Comparison of ENCODE assay signal across 16 cellular contexts in genomic region chrY:14182776-14183175, GRCh38.
"Had no signal": no experiment of that assay in that cellular context is flagged by ENCODE, and none has a peak within 500 bp of the region (broad histone marks: within the 10 kb centered on the region; RNA-seq: fewer than 3 reads in every experiment).

No MANE protein-coding gene starts in this region.

- H3K4me3 ChIP-seq: suprapubic skin had no signal

- DNase-seq: activated CD4-positive, alpha-beta T cell treated with anti-CD3 and anti-CD28 coated beads, Interleukin-2, amount 50 U/mL, for 1 hour; activated effector memory CD4-positive, alpha-beta T cell treated with Interleukin-2 at 50 U/mL for 16 hours; activated T-cell treated with anti-CD3 and anti-CD28 coated beads, Interleukin-2, amount 50 U/mL, for 24 hours; anterior cingulate cortex; brain microvascular endothelial cell; cortex of kidney; effector CD8-positive, alpha-beta T cell; foreskin fibroblast; head of caudate nucleus; immature natural killer cell; nephron progenitor cell; occipital lobe; stimulated activated CD4-positive, alpha-beta T cell treated with anti-CD3 and anti-CD28 coated beads, Interleukin-2, amount 100 ng/mL, for 48 hours; stimulated activated naive CD4-positive, alpha-beta T cell; trophoblast cell had no signal
